ENCODE assay signal across 8 cellular contexts in the genomic region with DNA sequence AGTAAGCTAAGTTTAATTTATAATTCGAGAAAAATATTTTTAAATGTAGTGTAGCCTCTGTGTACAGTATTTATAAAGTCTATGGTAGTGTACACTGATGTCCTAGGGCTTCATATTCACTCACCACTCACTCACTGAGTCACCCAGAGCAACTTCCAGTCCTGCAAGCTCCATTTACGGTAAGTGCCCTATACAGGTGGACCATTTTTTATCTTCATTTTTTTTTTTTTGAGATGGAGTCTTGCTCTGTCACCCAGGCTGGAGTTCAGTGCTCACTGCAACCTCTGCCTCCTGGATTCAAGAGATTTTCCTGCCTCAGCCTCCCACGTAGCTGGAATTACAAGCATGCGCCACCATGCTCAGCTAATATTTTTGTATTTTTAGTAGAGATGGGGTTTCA.
"Had no signal": no experiment of that assay in that cellular context is flagged by ENCODE, and none has a peak within 500 bp of the region (broad histone marks: within the 10 kb centered on the region; RNA-seq: fewer than 3 reads in every experiment).

No MANE protein-coding gene starts in this region.

- H3K9ac ChIP-seq: GM23248 had no signal

- H3K4me3 ChIP-seq: GM23248, HAP-1 had no signal

- FAIRE-seq: HTR-8/SVneo had no signal

- H2AFZ ChIP-seq: GM23248 had no signal

- H3K27ac ChIP-seq: GM23248 had no signal

- H3K4me1 ChIP-seq: HAP-1 had no signal

- H3K36me3 ChIP-seq: HAP-1 had no signal

- DNase-seq: GM23248, GOT3, H7, HFFc6, IMR-90 had no signal

- ATAC-seq: HCT116 had no signal

- H3K9me3 ChIP-seq: HAP-1 had no signal
